Comparison of ENCODE assay signal across 28 cellular contexts in genomic region chr6:144416773-144417172, GRCh38.
DNase-seq lines count a peak whose midpoint lies in the region; FAIRE-seq and TF ChIP-seq lines count a peak whose summit lies in the region.
"Had no signal": no experiment of that assay in that cellular context is flagged by ENCODE, and none has a peak within 500 bp of the region (broad histone marks: within the 10 kb centered on the region; RNA-seq: fewer than 3 reads in every experiment).

No MANE protein-coding gene starts in this region.

- H4K20me1 ChIP-seq in GM23248 (ENCODE audit: insufficient read depth), result no peaks in the 10 kb centered on the region; the same call in 1 of the 2 replicates

- H3K4me1 ChIP-seq in GM23248 (ENCODE audit: insufficient read depth), result peaks cover 43% of the 10 kb centered on the region
- peaks cover 0 to 27% (median 6%) of the 10 kb centered on the region in 4 donors for H3K4me1 ChIP-seq in tibial artery
- H3K4me1 ChIP-seq: sigmoid colon had no signal

- H3K9me3 Mint-ChIP-seq in osteocyte (ENCODE audit: unreplicated experiment) (no peaks in the 10 kb centered on the region), type B pancreatic cell (peaks cover 3% of the 10 kb centered on the region)
- H3K9me3 Mint-ChIP-seq: activated CD8-positive, alpha-beta T cell treated with anti-CD3 and anti-CD28 coated beads for 36 hours; activated naive CD4-positive, alpha-beta T cell treated with anti-CD3 and anti-CD28 coated beads for 36 hours; activated T-helper 1 cell treated with anti-CD3 and anti-CD28 coated beads, Interleukin-12 subunit alpha, Interleukin-12 subunit beta, Interleukin-2, Interleukin-4 antibody, amounts not matched to agents 30 ng/mL and 10 ng/mL and 1 ng/mL, durations not matched to agents 14 hours and 24 hours and 36 hours; stimulated activated effector memory CD8-positive, alpha-beta T cell treated with anti-CD3 and anti-CD28 coated beads, Interleukin-12 subunit alpha, Interleukin-12 subunit beta, amount 100 ng/mL, for 72 hours had no signal

- TF ChIP-seq CTCF in fibroblast of mammary gland (conservative IDR thresholded peaks at IDR 0.05; ENCODE audit: control insufficient read depth, insufficient read depth, low read depth, low read length), result no peak
- no peak for TF ChIP-seq CTCF in osteocyte (IDR thresholded peaks at IDR 0.05)
- no peak for TF ChIP-seq CTCF in tibial artery (IDR thresholded peaks at IDR 0.05)
- TF ChIP-seq CTCF in type B pancreatic cell (conservative IDR thresholded peaks at IDR 0.05), result no peak

- H2AFZ ChIP-seq in GM23248, result no peak overlapping the region

- H3K27me3 ChIP-seq in GM23248 (replicated peaks; ENCODE audit: insufficient read depth) (no peaks in the 10 kb centered on the region), tibial artery (no peaks in the 10 kb centered on the region)
- H3K27me3 ChIP-seq: BLaER1 treated with 17β-estradiol and CSF1 and Interleukin-3, amounts not matched to agents 10 nM and 100 nM; dorsolateral prefrontal cortex; neutrophil; sigmoid colon had no signal

- peak overlapping the region; percentile 77 for H3K27ac ChIP-seq in GM23248
- no peak overlapping the region for H3K27ac ChIP-seq in tibial artery
- H3K27ac ChIP-seq: BLaER1 treated with 17β-estradiol and CSF1 and Interleukin-3, amounts not matched to agents 10 nM and 100 nM; dorsolateral prefrontal cortex; neutrophil; sigmoid colon had no signal

- H3K36me3 ChIP-seq in GM23248 (ENCODE audit: low read depth) (0 out of 2 replicates have a peak, but pooled peaks cover under 1% of the 10 kb centered on the region), tibial artery (peaks cover 0 to under 1% (median 0%) of the 10 kb centered on the region in 3 donors)
- H3K36me3 ChIP-seq: sigmoid colon had no signal

- H3K4me3 ChIP-seq in GM23248 (0 out of 2 replicates have a peak overlapping the region, but pooled peaks have one; percentile 21), fibroblast of mammary gland (ENCODE audit: control insufficient read depth, low read depth, low read length) (no peak overlapping the region), tibial artery (no peak overlapping the region)
- H3K4me3 ChIP-seq: BLaER1 treated with 17β-estradiol and CSF1 and Interleukin-3, amounts not matched to agents 10 nM and 100 nM; dorsolateral prefrontal cortex; sigmoid colon had no signal

- no peak overlapping the region for H3K4me3 Mint-ChIP-seq in osteocyte (ENCODE audit: unreplicated experiment)
- H3K4me3 Mint-ChIP-seq in type B pancreatic cell, result no peak overlapping the region
- H3K4me3 Mint-ChIP-seq: activated CD4-positive, alpha-beta T cell treated with anti-CD3 and anti-CD28 coated beads for 36 hours; activated CD8-positive, alpha-beta T cell treated with anti-CD3 and anti-CD28 coated beads for 36 hours; activated naive CD4-positive, alpha-beta T cell treated with anti-CD3 and anti-CD28 coated beads for 36 hours; activated T-helper 1 cell treated with anti-CD3 and anti-CD28 coated beads, Interleukin-12 subunit alpha, Interleukin-12 subunit beta, Interleukin-2, Interleukin-4 antibody, amounts not matched to agents 30 ng/mL and 10 ng/mL and 1 ng/mL, durations not matched to agents 14 hours and 24 hours and 36 hours; stimulated activated effector memory CD8-positive, alpha-beta T cell treated with anti-CD3 and anti-CD28 coated beads, Interleukin-12 subunit alpha, Interleukin-12 subunit beta, amount 100 ng/mL, for 72 hours had no signal

- H3K9me3 ChIP-seq in GM23248 (ENCODE audit: low read depth) (no peaks in the 10 kb centered on the region), tibial artery (no peaks in the 10 kb centered on the region)
- H3K9me3 ChIP-seq: neutrophil, sigmoid colon had no signal

- H3F3A ChIP-seq in GM23248 (ENCODE audit: insufficient read depth), result peaks cover 34% of the 10 kb centered on the region

- H3K9me2 ChIP-seq in GM23248 (ENCODE audit: insufficient read depth), result no peaks in the 10 kb centered on the region

- intact Hi-C loops in tibial artery (cut with DNase I; ENCODE audit: low total_unique reads), result no loop called here

- DNase-seq in GM23248 (peak; percentile 12), RPMI7951 (ENCODE audit: low read depth) (peak; percentile 23), fibroblast of mammary gland (ENCODE audit: low read depth) (peak; percentile 29), osteocyte (ENCODE audit: extremely low spot score, unreplicated experiment) (no peak), tibial artery (no peak), RKO (ENCODE audit: low spot score) (no peak), HTR-8/SVneo (ENCODE audit: insufficient read length, low spot score) (no peak), type B pancreatic cell (ENCODE audit: extremely low spot score, unreplicated experiment) (no peak)
- DNase-seq: activated CD4-positive, alpha-beta T cell treated with anti-CD3 and anti-CD28 coated beads for 36 hours; activated CD8-positive, alpha-beta memory T cell treated with anti-CD3 and anti-CD28 coated beads, Interleukin-2, amount 50 U/mL, for 48 hours; activated CD8-positive, alpha-beta T cell treated with anti-CD3 and anti-CD28 coated beads for 36 hours; activated naive CD4-positive, alpha-beta T cell treated with anti-CD3 and anti-CD28 coated beads for 36 hours; amniotic stem cell; DND-41; dorsolateral prefrontal cortex; glutamatergic neuron; mesendoderm; NCI-H1105; NCI-H187 treated with DMSO at 0.1 percent for 48 hours; NCI-H2171; NCI-H510A; Right ventricle myocardium superior; sigmoid colon; T-helper 9 cell had no signal

- in situ Hi-C loops in GM23248 (cut with MboI), result no loop called here

- H3K4me1 Mint-ChIP-seq in osteocyte (ENCODE audit: unreplicated experiment) (peaks cover 44% of the 10 kb centered on the region), type B pancreatic cell (ENCODE audit: unreplicated experiment) (peaks cover 20% of the 10 kb centered on the region)

- peak overlapping the region; percentile 48 for H3K4me2 ChIP-seq in GM23248 (ENCODE audit: unreplicated experiment)
- H3K4me2 ChIP-seq: BLaER1 treated with 17β-estradiol and CSF1 and Interleukin-3, amounts not matched to agents 10 nM and 100 nM had no signal

- peak overlapping the region; percentile 26; the same call in 1 of the 2 replicates for H3K9ac ChIP-seq in GM23248
- H3K9ac ChIP-seq: BLaER1 treated with 17β-estradiol and CSF1 and Interleukin-3, amounts not matched to agents 10 nM and 100 nM had no signal

- H3K27ac Mint-ChIP-seq in osteocyte (ENCODE audit: unreplicated experiment) (peak overlapping the region; percentile 74), type B pancreatic cell (no peak overlapping the region)
- H3K27ac Mint-ChIP-seq: activated CD4-positive, alpha-beta T cell treated with anti-CD3 and anti-CD28 coated beads for 36 hours; activated CD8-positive, alpha-beta T cell treated with anti-CD3 and anti-CD28 coated beads for 36 hours; activated naive CD4-positive, alpha-beta T cell treated with anti-CD3 and anti-CD28 coated beads for 36 hours; activated T-helper 1 cell treated with anti-CD3 and anti-CD28 coated beads, Interleukin-12 subunit alpha, Interleukin-12 subunit beta, Interleukin-2, Interleukin-4 antibody, amounts not matched to agents 30 ng/mL and 10 ng/mL and 1 ng/mL, durations not matched to agents 14 hours and 24 hours and 36 hours; stimulated activated effector memory CD8-positive, alpha-beta T cell treated with anti-CD3 and anti-CD28 coated beads, Interleukin-12 subunit alpha, Interleukin-12 subunit beta, amount 100 ng/mL, for 72 hours had no signal

- FAIRE-seq in HTR-8/SVneo (lab: Jason Lieb, UNC), result no peak

- H3K27me3 Mint-ChIP-seq in osteocyte (ENCODE audit: unreplicated experiment) (no peaks in the 10 kb centered on the region), type B pancreatic cell (no peaks in the 10 kb centered on the region)
- H3K27me3 Mint-ChIP-seq: activated CD4-positive, alpha-beta T cell treated with anti-CD3 and anti-CD28 coated beads for 36 hours; activated CD8-positive, alpha-beta T cell treated with anti-CD3 and anti-CD28 coated beads for 36 hours had no signal

- WGBS in GM23248 (ENCODE audit: low coverage in 1 of 2, low lambda C conversion rate in 2 of 2, missing lambda C conversion rate in 2 of 2), 2 experiments, result 50 to 65% methylated on average over 1 of the region's 1 CpG

- H3K79me2 ChIP-seq in GM23248 (ENCODE audit: insufficient read depth), result peaks cover 81% of the 10 kb centered on the region

- H3K36me3 Mint-ChIP-seq in osteocyte (ENCODE audit: unreplicated experiment) (peaks cover 3% of the 10 kb centered on the region), type B pancreatic cell (no peaks in the 10 kb centered on the region)

Comparison
In these comparisons a context has a peak if more than half of its experiments do, and no peak if none do; other contexts are left out.
1. DNase-seq: peak in GM23248 (single experiment), RPMI7951 (single experiment) and fibroblast of mammary gland (single experiment); none in osteocyte (single experiment), tibial artery (0 of 2), RKO (single experiment), HTR-8/SVneo (single experiment) and type B pancreatic cell (single experiment).